11 cellular contexts compared by ENCODE assay signal in genomic region chr1:234659538-234659937, GRCh38. TPM values are rescaled to one million over a fixed set of nuclear protein-coding genes. Genes with fewer than 3 reads are reported as not detected.
DNase-seq lines count a peak whose midpoint lies in the region; ATAC-seq, FAIRE-seq and TF ChIP-seq lines count a peak whose summit lies in the region.
"Had no signal": no experiment of that assay in that cellular context is flagged by ENCODE, and none has a peak within 500 bp of the region (broad histone marks: within the 10 kb centered on the region; RNA-seq: fewer than 3 reads in every experiment).

No MANE protein-coding gene starts in this region.

- no peak for TF ChIP-seq POLR2A in H54 (IDR thresholded peaks at IDR 0.05; ENCODE audit: low read depth, low read length)

- H3K27me3 ChIP-seq in small intestine (ENCODE audit: control insufficient read depth in 2 of 2, insufficient read depth in 2 of 2, low read length in 2 of 2) = no peaks in the 10 kb centered on the region
- H3K27me3 ChIP-seq: ascending aorta, heart right ventricle had no signal

- no peaks in the 10 kb centered on the region for H3K36me3 ChIP-seq in small intestine (ENCODE audit: control insufficient read depth in 2 of 2, insufficient read depth in 2 of 2, low read length in 2 of 2)
- H3K36me3 ChIP-seq: ascending aorta, heart right ventricle had no signal

- peaks cover 0 to 2% of the 10 kb centered on the region in 2 donors for H3K4me1 ChIP-seq in small intestine (ENCODE audit: control insufficient read depth in 2 of 2, insufficient read depth in 1 of 2, low read depth in 1 of 2, low read length in 1 of 2)

- no peaks in the 10 kb centered on the region for H3K9me3 ChIP-seq in small intestine (ENCODE audit: control insufficient read depth, low read depth)
- H3K9me3 ChIP-seq: ascending aorta, heart right ventricle had no signal

- DNase-seq in H54 (ENCODE audit: insufficient read length, low spot score) (peak; percentile 72), SW 1271 (lab: John Stamatoyannopoulos, UW) (peak; percentile 27 to 56), fibroblast of peridontal ligament (ENCODE audit: extremely low read depth) (peak; percentile 70), small intestine (peak; percentile 62), activated gamma-delta T cell (lab: John Stamatoyannopoulos, UW) (no peak)
- DNase-seq: activated CD8-positive, alpha-beta memory T cell treated with anti-CD3 and anti-CD28 coated beads for 24 hours; heart right ventricle had no signal

- H3K27ac ChIP-seq in small intestine (ENCODE audit: low read depth in 1 of 2, low read length in 1 of 2) = no peak overlapping the region
- H3K27ac ChIP-seq: ascending aorta had no signal

- 83 to 89% (median 86%) methylated on average over 9 of the region's 9 CpGs for WGBS in small intestine, 3 donors

- H3K4me3 ChIP-seq in small intestine (ENCODE audit: low read depth in 1 of 2, low read length in 2 of 2) = no peak overlapping the region
- H3K4me3 ChIP-seq: ascending aorta, heart right ventricle had no signal

- ATAC-seq in HG02763 (IDR thresholded peaks at IDR 0.05; ENCODE audit: unreplicated experiment) (no peak), HG03565 (IDR thresholded peaks at IDR 0.05; ENCODE audit: unreplicated experiment) (no peak), GM18861 (IDR thresholded peaks at IDR 0.05; ENCODE audit: unreplicated experiment) (no peak)

- no peak for FAIRE-seq in H54 (lab: Jason Lieb, UNC)
- no peak for FAIRE-seq in small intestine (lab: Jason Lieb, UNC)

RNA-seq across cellular contexts. Expression of gene IRF2BP2, which starts 49.6 kb away (rescaled TPM):
- 10 to 100 TPM; 42.4 to 80.6 (median 47.2) TPM for polyA plus RNA-seq in small intestine
